20 cellular contexts compared by ENCODE assay signal in genomic region chr15:71629147-71629760, GRCh38.
"Had no signal": no experiment of that assay in that cellular context is flagged by ENCODE, and none has a peak within 500 bp of the region (broad histone marks: within the 10 kb centered on the region; RNA-seq: fewer than 3 reads in every experiment).

No MANE protein-coding gene starts in this region.

- H3K9ac ChIP-seq: SK-N-SH had no signal

- H3K9me3 Mint-ChIP-seq: activated naive CD4-positive, alpha-beta T cell treated with anti-CD3 and anti-CD28 coated beads, Interleukin-2, amount 50 U/mL, for 72 hours; activated T-cell treated with anti-CD3 and anti-CD28 coated beads, Interleukin-2, amount 50 U/mL, for 72 hours; memory B cell; naive thymus-derived CD8-positive, alpha-beta T cell; stimulated activated naive CD8-positive, alpha-beta T cell treated with anti-CD3 and anti-CD28 coated beads, Interleukin-15, Interleukin-2, amounts not matched to agents 100 ng/mL and 50 ng/mL, for 24 hours; T-helper 2 cell treated with Interferon-gamma antibody and Interleukin-4, amounts not matched to agents 5 μg/mL and 100 μg/mL, for 36 hours had no signal

- FAIRE-seq: colon had no signal

- H3K4me2 ChIP-seq: SK-N-SH had no signal

- DNase-seq: activated B cell treated with CpG ODN at 0.5 μM for 24 hours; activated CD4-positive, alpha-beta T cell treated with anti-CD3 and anti-CD28 coated beads for 48 hours; activated effector memory CD4-positive, alpha-beta T cell treated with anti-CD3 and anti-CD28 coated beads, Interleukin-2, amount 50 U/mL, for 16 hours; activated T-cell treated with anti-CD3 and anti-CD28 coated beads, Interleukin-2, amount 50 U/mL, for 72 hours; amniotic stem cell; central memory CD4-positive, alpha-beta T cell; dorsolateral prefrontal cortex; foreskin melanocyte; glutamatergic neuron; kidney glomerular epithelial cell; naive thymus-derived CD8-positive, alpha-beta T cell; retina; stimulated activated CD4-positive, alpha-beta T cell treated with anti-CD3 and anti-CD28 coated beads, Interleukin-2, amount 100 ng/mL, for 24 hours had no signal

- H3K4me3 Mint-ChIP-seq: activated B cell treated with CpG ODN at 0.5 μM for 24 hours; activated T-cell treated with anti-CD3 and anti-CD28 coated beads, Interleukin-2, amount 50 U/mL, for 72 hours; memory B cell; naive thymus-derived CD8-positive, alpha-beta T cell; stimulated activated naive CD8-positive, alpha-beta T cell treated with anti-CD3 and anti-CD28 coated beads, Interleukin-15, Interleukin-2, amounts not matched to agents 100 ng/mL and 50 ng/mL, for 24 hours; T-helper 2 cell treated with Interferon-gamma antibody and Interleukin-4, amounts not matched to agents 5 μg/mL and 100 μg/mL, for 36 hours had no signal

- H3K4me3 ChIP-seq: dorsolateral prefrontal cortex, upper lobe of left lung had no signal

- H3K4me1 ChIP-seq: upper lobe of left lung had no signal

- ATAC-seq: activated naive CD4-positive, alpha-beta T cell treated with anti-CD3 and anti-CD28 coated beads, Interleukin-2, amount 50 U/mL, for 72 hours; naive thymus-derived CD8-positive, alpha-beta T cell had no signal

- H3K27ac Mint-ChIP-seq: activated B cell treated with CpG ODN at 0.5 μM for 24 hours; activated T-cell treated with anti-CD3 and anti-CD28 coated beads, Interleukin-2, amount 50 U/mL, for 72 hours; memory B cell; naive thymus-derived CD8-positive, alpha-beta T cell; stimulated activated naive CD8-positive, alpha-beta T cell treated with anti-CD3 and anti-CD28 coated beads, Interleukin-15, Interleukin-2, amounts not matched to agents 100 ng/mL and 50 ng/mL, for 24 hours; T-helper 2 cell treated with Interferon-gamma antibody and Interleukin-4, amounts not matched to agents 5 μg/mL and 100 μg/mL, for 36 hours had no signal

- H3K4me1 Mint-ChIP-seq: activated B cell treated with CpG ODN at 0.5 μM for 24 hours; memory B cell; naive thymus-derived CD8-positive, alpha-beta T cell had no signal

- H3K36me3 ChIP-seq: upper lobe of left lung had no signal

- H3K27ac ChIP-seq: upper lobe of left lung had no signal

- H3K27me3 ChIP-seq: dorsolateral prefrontal cortex, upper lobe of left lung had no signal

- H3K9me3 ChIP-seq: SK-N-SH, upper lobe of left lung had no signal

- H3K36me3 Mint-ChIP-seq: activated naive CD4-positive, alpha-beta T cell treated with anti-CD3 and anti-CD28 coated beads, Interleukin-2, amount 50 U/mL, for 72 hours; memory B cell; naive thymus-derived CD8-positive, alpha-beta T cell had no signal
